13 cellular contexts compared by ENCODE assay signal in the genomic region with DNA sequence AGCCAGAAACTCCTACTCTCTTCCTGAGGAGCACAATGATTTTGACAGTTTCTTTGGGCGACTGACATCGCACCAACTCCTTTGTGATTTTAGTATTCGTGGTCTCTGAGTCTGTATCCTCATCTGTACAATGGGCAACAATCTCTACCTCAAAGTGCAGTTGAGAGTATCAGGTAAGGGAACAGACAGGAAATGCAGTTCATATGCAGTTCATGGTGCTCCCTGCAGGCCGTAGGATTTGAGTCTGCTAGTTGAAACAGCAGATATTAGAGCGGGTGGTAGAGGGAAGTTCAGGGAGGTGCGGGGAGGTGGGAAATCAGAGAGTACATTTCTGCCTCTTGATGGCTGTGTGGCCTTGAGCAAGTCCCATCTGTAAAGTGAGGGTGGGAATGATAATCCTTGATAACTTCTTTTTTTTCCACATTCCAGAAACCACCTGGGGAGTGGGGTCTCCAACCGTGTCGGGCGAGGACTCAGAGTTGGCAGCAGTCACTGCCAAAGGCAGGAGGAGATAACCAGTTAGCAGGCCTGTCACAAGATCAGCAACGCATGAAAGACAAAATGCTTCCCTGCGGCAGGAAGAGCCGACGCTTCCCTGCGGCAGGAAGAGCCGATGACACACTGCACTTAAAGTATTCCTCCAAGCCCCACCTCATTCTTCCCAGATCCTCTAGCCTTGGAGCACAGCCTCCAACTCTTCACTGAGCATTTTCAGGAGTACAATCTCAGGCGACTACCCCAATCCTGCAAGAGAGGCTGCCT. TPM values are rescaled to one million over a fixed set of nuclear protein-coding genes. Genes with fewer than 3 reads are reported as not detected.
DNase-seq lines count a peak whose midpoint lies in the region; ATAC-seq and FAIRE-seq lines count a peak whose summit lies in the region.
"Had no signal": no experiment of that assay in that cellular context is flagged by ENCODE, and none has a peak within 500 bp of the region (broad histone marks: within the 10 kb centered on the region; RNA-seq: fewer than 3 reads in every experiment).

No MANE protein-coding gene starts in this region.

- H3K27ac Mint-ChIP-seq in activated naive CD8-positive, alpha-beta T cell treated with anti-CD3 and anti-CD28 coated beads for 36 hours: no peak overlapping the region

- DNase-seq in AG20443 (ENCODE audit: low spot score): peak; percentile 64
- peak; percentile 56 for DNase-seq in HTR-8/SVneo (ENCODE audit: insufficient read length, low spot score)
- DNase-seq in amniotic stem cell (lab: John Stamatoyannopoulos, UW): peak; percentile 32
- DNase-seq in kidney glomerular epithelial cell (lab: John Stamatoyannopoulos, UW): peak; percentile 80
- DNase-seq in activated CD4-positive, alpha-beta T cell treated with anti-CD3 and anti-CD28 coated beads for 48 hours: no peak
- DNase-seq in activated gamma-delta T cell treated with Interleukin-2 at 50 U/mL for 16 hours: no peak
- no peak for DNase-seq in activated naive CD8-positive, alpha-beta T cell treated with anti-CD3 and anti-CD28 coated beads for 36 hours
- DNase-seq: Caco-2; hippocampal formation; NCI-H2171; stimulated activated CD4-positive, alpha-beta T cell treated with anti-CD3 and anti-CD28 coated beads, Interleukin-4, amount 100 ng/mL, for 4 hours had no signal

- no peaks in the 10 kb centered on the region for H3K9me3 Mint-ChIP-seq in activated naive CD8-positive, alpha-beta T cell treated with anti-CD3 and anti-CD28 coated beads for 36 hours

- peaks cover 17% of the 10 kb centered on the region for H3K4me1 Mint-ChIP-seq in activated naive CD8-positive, alpha-beta T cell treated with anti-CD3 and anti-CD28 coated beads for 36 hours

- H3K36me3 Mint-ChIP-seq in activated naive CD8-positive, alpha-beta T cell treated with anti-CD3 and anti-CD28 coated beads for 36 hours: no peaks in the 10 kb centered on the region

- peaks cover 28% of the 10 kb centered on the region for H3K27me3 Mint-ChIP-seq in activated naive CD8-positive, alpha-beta T cell treated with anti-CD3 and anti-CD28 coated beads for 36 hours

- no peak overlapping the region for H3K4me3 Mint-ChIP-seq in activated naive CD8-positive, alpha-beta T cell treated with anti-CD3 and anti-CD28 coated beads for 36 hours

- no peak for ATAC-seq in HG02763 (IDR thresholded peaks at IDR 0.05; ENCODE audit: unreplicated experiment)

- no peak for FAIRE-seq in HTR-8/SVneo (lab: Jason Lieb, UNC)
- FAIRE-seq: bronchial epithelial cell had no signal

RNA-seq across cellular contexts. Expression of a gene that starts 6.0 kb away (rescaled TPM):
- total RNA-seq in activated naive CD8-positive, alpha-beta T cell treated with anti-CD3 and anti-CD28 coated beads for 36 hours: 10 to 100 TPM; 18.8 to 19.4 TPM

Comparison
In these comparisons a context has a peak if more than half of its experiments do, and no peak if none do; other contexts are left out.
1. DNase-seq: peak in AG20443 (single experiment), HTR-8/SVneo (single experiment), amniotic stem cell (single experiment) and kidney glomerular epithelial cell (single experiment); none in activated CD4-positive, alpha-beta T cell treated with anti-CD3 and anti-CD28 coated beads for 48 hours (single experiment), activated gamma-delta T cell treated with Interleukin-2 at 50 U/mL for 16 hours (single experiment) and activated naive CD8-positive, alpha-beta T cell treated with anti-CD3 and anti-CD28 coated beads for 36 hours (single experiment).